11 cellular contexts compared by ENCODE assay signal in the genomic region with DNA sequence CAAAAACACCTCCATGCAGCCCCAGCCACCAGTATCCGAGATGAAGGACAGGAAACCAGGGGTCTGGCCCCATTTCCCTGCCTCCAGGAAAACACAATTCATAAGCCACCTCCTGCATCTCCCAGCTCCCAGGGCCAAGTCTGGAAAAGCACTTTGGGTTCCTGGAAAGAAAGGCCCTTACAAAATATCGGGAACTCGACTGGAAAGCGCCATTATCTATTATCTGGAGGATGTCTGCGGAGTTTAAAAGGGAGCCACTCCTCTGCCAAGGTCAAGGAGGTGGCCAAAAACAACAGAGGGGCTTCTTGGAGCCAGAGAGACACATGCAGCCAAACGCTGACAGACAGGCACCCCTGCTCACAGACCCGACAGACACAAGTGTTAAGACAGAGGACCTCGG. TPM values are rescaled to one million over a fixed set of nuclear protein-coding genes. Genes with fewer than 3 reads are reported as not detected.
DNase-seq lines count a peak whose midpoint lies in the region; ATAC-seq, FAIRE-seq and TF ChIP-seq lines count a peak whose summit lies in the region.
"Had no signal": no experiment of that assay in that cellular context is flagged by ENCODE, and none has a peak within 500 bp of the region (broad histone marks: within the 10 kb centered on the region; RNA-seq: fewer than 3 reads in every experiment).

No MANE protein-coding gene starts in this region.

- H3K27ac ChIP-seq in left ventricle myocardium inferior (replicated peaks) (peak overlapping the region; percentile 66), spleen (peak overlapping the region in 6 of 8 donors; percentile 1 to 75 (median 60))

- H3K27me3 Mint-ChIP-seq in activated naive CD8-positive, alpha-beta T cell treated with anti-CD3 and anti-CD28 coated beads, Interleukin-2, amount 50 U/mL, for 24 hours = no peaks in the 10 kb centered on the region

- TF ChIP-seq CTCF in left ventricle myocardium inferior (IDR thresholded peaks at IDR 0.05; ENCODE audit: borderline replicate concordance) (no peak), spleen (IDR thresholded peaks at IDR 0.05 in 8 of 11, conservative IDR thresholded peaks at IDR 0.05 in 3 of 11) (no peak)

- H3K4me1 Mint-ChIP-seq in activated naive CD8-positive, alpha-beta T cell treated with anti-CD3 and anti-CD28 coated beads, Interleukin-2, amount 50 U/mL, for 24 hours = peaks cover 86% of the 10 kb centered on the region

- H3K4me3 ChIP-seq in left ventricle myocardium inferior = no peak overlapping the region
- H3K4me3 ChIP-seq in spleen = no peak overlapping the region

- H3K27me3 ChIP-seq in left ventricle myocardium inferior (ENCODE audit: low read depth) = no peaks in the 10 kb centered on the region
- H3K27me3 ChIP-seq in spleen (replicated peaks in 1 of 7) = no peaks in the 10 kb centered on the region

- H3K9me3 Mint-ChIP-seq in activated naive CD8-positive, alpha-beta T cell treated with anti-CD3 and anti-CD28 coated beads, Interleukin-2, amount 50 U/mL, for 24 hours = peaks cover 11% of the 10 kb centered on the region
- H3K9me3 Mint-ChIP-seq: activated T-helper 1 cell treated with anti-CD3 and anti-CD28 coated beads, Interleukin-12 subunit alpha, Interleukin-12 subunit beta, Interleukin-2, Interleukin-4 antibody, amounts not matched to agents 30 ng/mL and 10 ng/mL and 1 ng/mL, durations not matched to agents 14 hours and 24 hours and 36 hours had no signal

- H3K4me3 Mint-ChIP-seq in activated naive CD8-positive, alpha-beta T cell treated with anti-CD3 and anti-CD28 coated beads, Interleukin-2, amount 50 U/mL, for 24 hours = no peak overlapping the region
- H3K4me3 Mint-ChIP-seq: activated T-helper 1 cell treated with anti-CD3 and anti-CD28 coated beads, Interleukin-12 subunit alpha, Interleukin-12 subunit beta, Interleukin-2, Interleukin-4 antibody, amounts not matched to agents 30 ng/mL and 10 ng/mL and 1 ng/mL, durations not matched to agents 14 hours and 24 hours and 36 hours had no signal

- no peak for ATAC-seq in activated naive CD8-positive, alpha-beta T cell treated with anti-CD3 and anti-CD28 coated beads, Interleukin-2, amount 50 U/mL, for 24 hours
- ATAC-seq in HG02870 (IDR thresholded peaks at IDR 0.05; ENCODE audit: unreplicated experiment) (no peak), HG03571 (IDR thresholded peaks at IDR 0.05; ENCODE audit: unreplicated experiment) (no peak), HG03432 (IDR thresholded peaks at IDR 0.05; ENCODE audit: unreplicated experiment) (no peak)

- peak; percentile 16 for FAIRE-seq in HTR-8/SVneo (lab: Jason Lieb, UNC)

- H3K9me3 ChIP-seq in left ventricle myocardium inferior (replicated peaks) (no peaks in the 10 kb centered on the region), spleen (peaks cover 0 to 12% (median 5%) of the 10 kb centered on the region in 8 donors)

- intact Hi-C loops in left ventricle myocardium inferior (cut with micrococcal nuclease) (no loop called here), spleen (cut with DNase I; ENCODE audit: low total_unique reads) (no loop called here)

- H3K36me3 Mint-ChIP-seq in activated naive CD8-positive, alpha-beta T cell treated with anti-CD3 and anti-CD28 coated beads, Interleukin-2, amount 50 U/mL, for 24 hours (ENCODE audit: low read depth) = peaks cover 32% of the 10 kb centered on the region

- peak overlapping the region; percentile 86 for H3K27ac Mint-ChIP-seq in activated naive CD8-positive, alpha-beta T cell treated with anti-CD3 and anti-CD28 coated beads, Interleukin-2, amount 50 U/mL, for 24 hours
- H3K27ac Mint-ChIP-seq: activated T-helper 1 cell treated with anti-CD3 and anti-CD28 coated beads, Interleukin-12 subunit alpha, Interleukin-12 subunit beta, Interleukin-2, Interleukin-4 antibody, amounts not matched to agents 30 ng/mL and 10 ng/mL and 1 ng/mL, durations not matched to agents 14 hours and 24 hours and 36 hours had no signal

- no peak for TF ChIP-seq POLR2A in spleen (IDR thresholded peaks at IDR 0.05)

- H3K36me3 ChIP-seq in left ventricle myocardium inferior (peaks cover 19% of the 10 kb centered on the region), spleen (peaks cover 0 to 34% (median 3%) of the 10 kb centered on the region in 6 donors)

- H3K4me1 ChIP-seq in left ventricle myocardium inferior = peaks cover 88% of the 10 kb centered on the region
- peaks cover 9 to 91% (median 61%) of the 10 kb centered on the region in 6 donors for H3K4me1 ChIP-seq in spleen

- DNase-seq in HTR-8/SVneo (ENCODE audit: insufficient read length, low spot score) (no peak), left ventricle myocardium inferior (no peak), spleen (peak; percentile 28), NCI-H2171 (lab: John Stamatoyannopoulos, UW) (no peak)
- DNase-seq in activated naive CD8-positive, alpha-beta T cell treated with anti-CD3 and anti-CD28 coated beads, Interleukin-2, amount 50 U/mL, for 24 hours = no peak
- DNase-seq: NCI-H2081 treated with DMSO at 0.1 percent for 48 hours, occipital lobe had no signal

- WGBS in spleen, 5 donors = 52 to 73% (median 60%) methylated on average over 8 of the region's 8 CpGs

RNA-seq across cellular contexts. Expression of a gene that starts 9.8 kb away (rescaled TPM):
- total RNA-seq in left ventricle myocardium inferior = 75.4 TPM
- 100 to 1,000 TPM in 5 of 7 donors, 10 to 100 TPM in 2; 87.3 to 315 (median 121) TPM for total RNA-seq in spleen
- polyA plus RNA-seq in spleen = 10 to 100 TPM; 15.4 to 33.0 (median 26.0) TPM
